Comparison of ENCODE assay signal across 20 cellular contexts in genomic region chr6:106569444-106569843, GRCh38.
"Had no signal": no experiment of that assay in that cellular context is flagged by ENCODE, and none has a peak within 500 bp of the region (broad histone marks: within the 10 kb centered on the region; RNA-seq: fewer than 3 reads in every experiment).

No MANE protein-coding gene starts in this region.

- H3K4me3 Mint-ChIP-seq: activated T-cell treated with anti-CD3 and anti-CD28 coated beads, Interleukin-2, amount 50 U/mL, for 72 hours; endodermal cell; naive thymus-derived CD4-positive, alpha-beta T cell; neural crest cell; T-helper 2 cell treated with Interferon-gamma antibody and Interleukin-4, amounts not matched to agents 5 μg/mL and 100 μg/mL, for 36 hours; type B pancreatic cell had no signal

- H3K4me3 ChIP-seq: left lung, sigmoid colon, smooth muscle cell, thoracic aorta, vagina had no signal

- H3K27ac ChIP-seq: left lung, sigmoid colon, thoracic aorta, vagina had no signal

- DNase-seq: activated CD4-positive, alpha-beta T cell treated with anti-CD3 and anti-CD28 coated beads for 1 hour; activated CD4-positive, alpha-beta T cell treated with anti-CD3 and anti-CD28 coated beads, Interleukin-2, amount 50 U/mL, for 1 hour; activated CD8-positive, alpha-beta memory T cell treated with anti-CD3 and anti-CD28 coated beads, Interleukin-2, amount 50 U/mL, for 48 hours; activated effector memory CD4-positive, alpha-beta T cell treated with anti-CD3 and anti-CD28 coated beads, Interleukin-2, amount 50 U/mL, for 16 hours; activated naive CD4-positive, alpha-beta T cell treated with anti-CD3 and anti-CD28 coated beads, Interleukin-2, amount 50 U/mL, for 16 hours; activated T-cell treated with anti-CD3 and anti-CD28 coated beads, Interleukin-2, amount 50 U/mL, for 72 hours; cortex of kidney; endodermal cell; foreskin melanocyte; left lung; naive thymus-derived CD4-positive, alpha-beta T cell; sigmoid colon; stimulated activated CD4-positive, alpha-beta T cell treated with anti-CD3 and anti-CD28 coated beads, Interleukin-15, amount 100 ng/mL, for 24 hours; stimulated activated naive CD4-positive, alpha-beta T cell had no signal

- H3K27ac Mint-ChIP-seq: endodermal cell; T-helper 2 cell treated with Interferon-gamma antibody and Interleukin-4, amounts not matched to agents 5 μg/mL and 100 μg/mL, for 36 hours; type B pancreatic cell had no signal

- ATAC-seq: activated T-cell treated with anti-CD3 and anti-CD28 coated beads, Interleukin-2, amount 50 U/mL, for 72 hours; left lung; naive thymus-derived CD4-positive, alpha-beta T cell had no signal

- H3K9me3 ChIP-seq: left lung, sigmoid colon, thoracic aorta, vagina had no signal

- H3K27me3 Mint-ChIP-seq: naive thymus-derived CD4-positive, alpha-beta T cell; type B pancreatic cell had no signal

- H3K4me1 ChIP-seq: vagina had no signal

- H3K27me3 ChIP-seq: left lung, sigmoid colon, vagina had no signal

- H3K4me1 Mint-ChIP-seq: endodermal cell had no signal

- H3K9me3 Mint-ChIP-seq: activated T-cell treated with anti-CD3 and anti-CD28 coated beads, Interleukin-2, amount 50 U/mL, for 72 hours; endodermal cell; naive thymus-derived CD4-positive, alpha-beta T cell; neural crest cell; T-helper 2 cell treated with Interferon-gamma antibody and Interleukin-4, amounts not matched to agents 5 μg/mL and 100 μg/mL, for 36 hours; type B pancreatic cell had no signal
